In genomic region chr5:56142233-56142619, GRCh38 we compare ENCODE assay signal across 23 cellular contexts.
DNase-seq lines count a peak whose midpoint lies in the region; ATAC-seq, FAIRE-seq and TF ChIP-seq lines count a peak whose summit lies in the region.
"Had no signal": no experiment of that assay in that cellular context is flagged by ENCODE, and none has a peak within 500 bp of the region (broad histone marks: within the 10 kb centered on the region; RNA-seq: fewer than 3 reads in every experiment).

No MANE protein-coding gene starts in this region.

- no peak for TF ChIP-seq RAD21 in HepG2 (CRISPR knock-in tag; IDR thresholded peaks at IDR 0.05)

- WGBS in HepG2 (ENCODE audit: low lambda C conversion rate), result 90% methylated on average over 6 of the region's 6 CpGs
- WGBS in right lobe of liver (ENCODE audit: insufficient coverage, low coverage, low lambda C conversion rate, missing lambda C conversion rate), result 67% methylated on average over 1 of the region's 6 CpGs

- in situ Hi-C loops in HepG2 (cut with HindIII; ENCODE audit: extremely low pct_ligation_motif_present, low pct_unique_long_range_greater_than_20kb), result no loop called here

- intact Hi-C loops in HepG2 (cut with micrococcal nuclease; ENCODE audit: unreplicated experiment) (no loop called here), right lobe of liver (cut with DNase I) (no loop called here)

- ATAC-seq in HepG2 (no peak), right lobe of liver (no peak), GM21447 (IDR thresholded peaks at IDR 0.05; ENCODE audit: unreplicated experiment) (no peak), GM18868 (IDR thresholded peaks at IDR 0.05; ENCODE audit: unreplicated experiment) (no peak)
- ATAC-seq: left ventricle myocardium superior, right cardiac atrium, SK-N-SH treated with all-trans-retinoic acid at 6 μM for 48 hours had no signal

- CTCF ChIA-PET in HepG2 (lab: Yijun Ruan, JAX; ENCODE audit: low intra/inter-chr PET ratio, low total read pairs), result no interaction called here

- FAIRE-seq in HepG2 (lab: Jason Lieb, UNC), result no peak
- FAIRE-seq: HTR-8/SVneo, pancreas had no signal

- H3K36me3 ChIP-seq in HepG2 (replicated peaks in 1 of 2; ENCODE audit: control insufficient read depth in 1 of 2, insufficient read depth in 2 of 2, low read length in 2 of 2) (no peaks in the 10 kb centered on the region), right lobe of liver (no peaks in the 10 kb centered on the region), KMS-11 (ENCODE audit: insufficient read depth) (no peaks in the 10 kb centered on the region)
- H3K36me3 ChIP-seq: ascending aorta, pancreas, WERI-Rb-1 had no signal

- H3K9me3 ChIP-seq in HepG2 (ENCODE audit: low read length) (no peaks in the 10 kb centered on the region), right lobe of liver (no peaks in the 10 kb centered on the region)
- H3K9me3 ChIP-seq: ascending aorta, pancreas had no signal

- DNase-seq in HepG2 (ENCODE audit: low spot score), result no peak
- no peak for DNase-seq in right lobe of liver
- no peak for DNase-seq in epithelial cell of proximal tubule (ENCODE audit: low read depth)
- DNase-seq in NCI-H1694 treated with DMSO at 0.1 percent for 48 hours (lab: John Stamatoyannopoulos, UW), result no peak
- DNase-seq: caudate nucleus; GF-D8; GOT3; islet precursor cell; left ventricle myocardium superior; midbrain; NCI-H2029; NCI-H2227 treated with DMSO at 0.1 percent for 48 hours; right cardiac atrium; stimulated activated CD4-positive, alpha-beta T cell treated with anti-CD3 and anti-CD28 coated beads, Interleukin-4, amount 100 ng/mL, for 1 hour; T-helper 9 cell; WERI-Rb-1 had no signal

- H3K79me2 ChIP-seq in HepG2 (ENCODE audit: insufficient read depth, low read length), result no peaks in the 10 kb centered on the region
- H3K79me2 ChIP-seq in KMS-11 (ENCODE audit: insufficient read depth, low read depth), result no peaks in the 10 kb centered on the region

- no peaks in the 10 kb centered on the region for H4K20me1 ChIP-seq in HepG2 (ENCODE audit: insufficient read depth, low read length)
- H4K20me1 ChIP-seq in KMS-11 (ENCODE audit: insufficient read depth), result no peaks in the 10 kb centered on the region

- H2AFZ ChIP-seq in HepG2 (ENCODE audit: low read length), result no peak overlapping the region
- 0 out of 2 replicates have a peak overlapping the region, but pooled peaks have one; percentile 8 for H2AFZ ChIP-seq in KMS-11 (ENCODE audit: low read depth)

- no peak for TF ChIP-seq CTCF in HepG2 (CRISPR knock-in tag; IDR thresholded peaks at IDR 0.05)
- TF ChIP-seq CTCF in right lobe of liver (IDR thresholded peaks at IDR 0.05), result no peak
- no peak for TF ChIP-seq CTCF in KMS-11 (conservative IDR thresholded peaks at IDR 0.05; ENCODE audit: low read depth, low read length)
- no peak for TF ChIP-seq CTCF in epithelial cell of proximal tubule (conservative IDR thresholded peaks at IDR 0.05; ENCODE audit: low read depth, low read length)

- no peak overlapping the region for H3K27ac ChIP-seq in HepG2 (ENCODE audit: extremely low read length, insufficient read depth, low read length)
- H3K27ac ChIP-seq in right lobe of liver, result peak overlapping the region in 1 of 3 donors; percentile 52
- peak overlapping the region; percentile 96 for H3K27ac ChIP-seq in KMS-11
- H3K27ac ChIP-seq: ascending aorta, WERI-Rb-1 had no signal

- BruUV-seq in HepG2 (replicated peaks; lab: Mats Ljungman, UMichigan), result no TSS peak

- TF ChIP-seq POLR2A in HepG2 (IDR thresholded peaks at IDR 0.05; ENCODE audit: insufficient read depth in 1 of 2, low read depth in 2 of 2, low read length in 2 of 2) (no peak), right lobe of liver (IDR thresholded peaks at IDR 0.05) (no peak)

- TF ChIP-seq EP300 in HepG2 (IDR thresholded peaks at IDR 0.05; ENCODE audit: low read depth in 2 of 2, low read length in 2 of 2) (no peak), HepG2 (CRISPR knock-in tag; IDR thresholded peaks at IDR 0.05; ENCODE audit: borderline replicate concordance) (no peak)

- POLR2A ChIA-PET in HepG2 (lab: Yijun Ruan, JAX), result interaction anchor here (0.7 to 1.2 kb wide), 2 partner anchors 19 to 147 kb away, joined by 3 read pairs; partner anchors contain the start of gene IL6ST

- H3K4me3 ChIP-seq in HepG2 (replicated peaks in 1 of 3; ENCODE audit: insufficient read depth in 1 of 3, low read depth in 2 of 3, low read length in 3 of 3), result no peak overlapping the region
- H3K4me3 ChIP-seq in right lobe of liver, result no peak overlapping the region
- H3K4me3 ChIP-seq in KMS-11 (IDR thresholded peaks at IDR 0.05; ENCODE audit: insufficient read depth, low read depth, low read length), result peak overlapping the region; percentile 44
- H3K4me3 ChIP-seq in epithelial cell of proximal tubule (ENCODE audit: low read depth, low read length), result peak overlapping the region; percentile 12
- H3K4me3 ChIP-seq: ascending aorta, pancreas had no signal

- H3K4me1 ChIP-seq in HepG2 (ENCODE audit: insufficient read depth, low read length) (peaks cover 48% of the 10 kb centered on the region), right lobe of liver (peaks cover 0 to 12% (median 0%) of the 10 kb centered on the region in 4 donors), KMS-11 (ENCODE audit: low read depth, poor library complexity, severe bottlenecking) (peaks cover 89% of the 10 kb centered on the region)
- H3K4me1 ChIP-seq: ascending aorta had no signal

- 0 out of 2 replicates have a peak overlapping the region, but pooled peaks have one; percentile 45 for H3K4me2 ChIP-seq in HepG2 (ENCODE audit: low read depth, low read length)
- peak overlapping the region; percentile 81 for H3K4me2 ChIP-seq in KMS-11

- H3K9ac ChIP-seq in HepG2 (ENCODE audit: insufficient read depth, low read depth, low read length) (no peak overlapping the region), KMS-11 (peak overlapping the region; percentile 64)

- no peaks in the 10 kb centered on the region; a peak in 1 of 5 replicates for H3K27me3 ChIP-seq in HepG2 (ENCODE audit: control insufficient read depth in 1 of 2, insufficient read depth in 2 of 2, low read length in 2 of 2)
- H3K27me3 ChIP-seq in right lobe of liver, result no peaks in the 10 kb centered on the region
- no peaks in the 10 kb centered on the region for H3K27me3 ChIP-seq in KMS-11 (ENCODE audit: insufficient read depth, low read depth)
- H3K27me3 ChIP-seq: ascending aorta, pancreas had no signal

TF ChIP-seq in HepG2, 621 proteins besides CTCF, POLR2A, EP300 and RAD21:
- TF ChIP-seq ZNF574 (CRISPR knock-in tag; IDR thresholded peaks at IDR 0.05) (0 out of 2 replicates have a peak, but pooled peaks have one; percentile 23), PBX2 (CRISPR knock-in tag; IDR thresholded peaks at IDR 0.05) (no peak)

Comparison
In these comparisons a context has a peak if more than half of its experiments do, and no peak if none do; other contexts are left out.
1. H3K4me3 ChIP-seq: peak in KMS-11 (single experiment) and epithelial cell of proximal tubule (single experiment); none in HepG2 (0 of 3) and right lobe of liver (0 of 3).